8 cellular contexts compared by ENCODE assay signal in genomic region chr2:101770672-101771071, GRCh38.
DNase-seq lines count a peak whose midpoint lies in the region; ATAC-seq and TF ChIP-seq lines count a peak whose summit lies in the region.

No MANE protein-coding gene starts in this region.

- TF ChIP-seq EP300 in tibial nerve (IDR thresholded peaks at IDR 0.05): no peak

- H3K4me2 ChIP-seq in Loucy (ENCODE audit: low read depth, low read length, poor library complexity, severe bottlenecking): peak overlapping the region; percentile 4

- DNase-seq in EH (ENCODE audit: low read depth) (peak; percentile 72), SKM-1 treated with dmso at 0.1 percent for 144 hours (lab: John Stamatoyannopoulos, UW; ENCODE audit: unreplicated experiment) (peak; percentile 23), heart left ventricle (no peak), tibial nerve (ENCODE audit: low spot score in 2 of 2) (no peak), occipital lobe (lab: John Stamatoyannopoulos, UW) (no peak)

- H2AFZ ChIP-seq in Loucy (ENCODE audit: low read length): no peak overlapping the region

- peaks cover 100% of the 10 kb centered on the region for H3K79me2 ChIP-seq in Loucy (ENCODE audit: insufficient read depth, low read length)

- no peaks in the 10 kb centered on the region for H3K9me3 ChIP-seq in Loucy (ENCODE audit: insufficient read depth, low read depth, low read length)
- H3K9me3 ChIP-seq in heart left ventricle: no peaks in the 10 kb centered on the region
- H3K9me3 ChIP-seq in tibial nerve: no peaks in the 10 kb centered on the region

- H3K27ac ChIP-seq in heart left ventricle (peak overlapping the region in 5 of 12 donors; percentile 2 to 14 (median 4)), tibial nerve (peak overlapping the region in 2 of 4 donors; percentile 29 to 33)

- intact Hi-C loops in heart left ventricle (cut with DNase I): loop anchor here in 6 of 10 donors (2.0 to 10.0 kb wide), 6 partner anchors 52 to 246 kb away; no protein-coding TSS in a partner anchor

- no peak for TF ChIP-seq POLR2A in heart left ventricle (IDR thresholded peaks at IDR 0.05)
- TF ChIP-seq POLR2A in tibial nerve (IDR thresholded peaks at IDR 0.05): no peak

- H3F3A ChIP-seq in Loucy (ENCODE audit: low read depth): no peaks in the 10 kb centered on the region

- ATAC-seq in GM21390 (IDR thresholded peaks at IDR 0.05; ENCODE audit: unreplicated experiment) (peak; percentile 67), heart left ventricle (peak; percentile 11 to 44 (median 40)), HG03571 (IDR thresholded peaks at IDR 0.05; ENCODE audit: unreplicated experiment) (no peak)

- H3K4me3 ChIP-seq in Loucy (ENCODE audit: low read length, poor library complexity, severe bottlenecking) (no peak overlapping the region), heart left ventricle (no peak overlapping the region), tibial nerve (no peak overlapping the region)

- peaks cover 26% of the 10 kb centered on the region for H3K4me1 ChIP-seq in Loucy (ENCODE audit: insufficient read depth, low read length, poor library complexity, severe bottlenecking)
- peaks cover 8 to 100% (median 88%) of the 10 kb centered on the region in 12 donors for H3K4me1 ChIP-seq in heart left ventricle
- peaks cover 0 to 96% (median 56%) of the 10 kb centered on the region in 4 donors for H3K4me1 ChIP-seq in tibial nerve

- peak; percentile 78 for TF ChIP-seq CTCF in Loucy (conservative IDR thresholded peaks at IDR 0.05; ENCODE audit: low read length)
- peak in 9 of 12 donors; percentile 33 to 55 (median 39) for TF ChIP-seq CTCF in heart left ventricle (IDR thresholded peaks at IDR 0.05)
- peak in 3 of 5 experiments; percentile 12 to 39 (median 12) for TF ChIP-seq CTCF in tibial nerve (IDR thresholded peaks at IDR 0.05)

- no peaks in the 10 kb centered on the region for H3K9me2 ChIP-seq in Loucy (replicated peaks; ENCODE audit: low read depth, low read length)

- H3K36me3 ChIP-seq in Loucy (ENCODE audit: insufficient read depth, low read length) (no peaks in the 10 kb centered on the region), heart left ventricle (no peaks in the 10 kb centered on the region), tibial nerve (no peaks in the 10 kb centered on the region)

- peaks cover 88% of the 10 kb centered on the region for H4K20me1 ChIP-seq in Loucy (ENCODE audit: insufficient read depth, low read length, poor library complexity, severe bottlenecking)

- 30 to 49% (median 33%) methylated on average over 2 of the region's 2 CpGs for WGBS in heart left ventricle, 4 donors
- 42 to 50% methylated on average over 2 of the region's 2 CpGs for WGBS in tibial nerve, 2 donors

- H3K9ac ChIP-seq in Loucy (ENCODE audit: low read depth, low read length, poor library complexity, severe bottlenecking): no peak overlapping the region

- H3K27me3 ChIP-seq in Loucy (ENCODE audit: insufficient read depth, low read length, poor library complexity, severe bottlenecking) (no peaks in the 10 kb centered on the region), heart left ventricle (no peaks in the 10 kb centered on the region), tibial nerve (no peaks in the 10 kb centered on the region)

Comparison
In these comparisons a context has a peak if more than half of its experiments do, and no peak if none do; other contexts are left out.
1. DNase-seq: peak in EH (single experiment) and SKM-1 treated with dmso at 0.1 percent for 144 hours (single experiment); none in heart left ventricle (0 of 5), tibial nerve (0 of 2) and occipital lobe (single experiment).
2. CTCF ChIP-seq: peak in every context shown above with its lines; median percentile 78 in Loucy; 39 in heart left ventricle; 12 in tibial nerve.